ENCODE assay signal across 1 cellular context in genomic region chr7:130490888-130491771, GRCh38.
TF ChIP-seq lines count a peak whose summit lies in the region.

No MANE protein-coding gene starts in this region.

TF ChIP-seq in K562, 482 proteins besides CTCF, POLR2A, EP300 and RAD21 (continued from another document):
- TF ChIP-seq, protein P1, sequence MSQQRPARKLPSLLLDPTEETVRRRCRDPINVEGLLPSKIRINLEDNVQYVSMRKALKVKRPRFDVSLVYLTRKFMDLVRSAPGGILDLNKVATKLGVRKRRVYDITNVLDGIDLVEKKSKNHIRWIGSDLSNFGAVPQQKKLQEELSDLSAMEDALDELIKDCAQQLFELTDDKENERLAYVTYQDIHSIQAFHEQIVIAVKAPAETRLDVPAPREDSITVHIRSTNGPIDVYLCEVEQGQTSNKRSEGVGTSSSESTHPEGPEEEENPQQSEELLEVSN (IDR thresholded peaks at IDR 0.05; ENCODE audit: borderline replicate concordance in 1 of 2, extremely low read depth in 1 of 2, insufficient read depth in 1 of 2, insufficient read length in 1 of 2, low read depth in 1 of 2, low read length in 1 of 2, poor library complexity in 1 of 2, severe bottlenecking in 1 of 2), result no peak
- TF ChIP-seq, protein P2, sequence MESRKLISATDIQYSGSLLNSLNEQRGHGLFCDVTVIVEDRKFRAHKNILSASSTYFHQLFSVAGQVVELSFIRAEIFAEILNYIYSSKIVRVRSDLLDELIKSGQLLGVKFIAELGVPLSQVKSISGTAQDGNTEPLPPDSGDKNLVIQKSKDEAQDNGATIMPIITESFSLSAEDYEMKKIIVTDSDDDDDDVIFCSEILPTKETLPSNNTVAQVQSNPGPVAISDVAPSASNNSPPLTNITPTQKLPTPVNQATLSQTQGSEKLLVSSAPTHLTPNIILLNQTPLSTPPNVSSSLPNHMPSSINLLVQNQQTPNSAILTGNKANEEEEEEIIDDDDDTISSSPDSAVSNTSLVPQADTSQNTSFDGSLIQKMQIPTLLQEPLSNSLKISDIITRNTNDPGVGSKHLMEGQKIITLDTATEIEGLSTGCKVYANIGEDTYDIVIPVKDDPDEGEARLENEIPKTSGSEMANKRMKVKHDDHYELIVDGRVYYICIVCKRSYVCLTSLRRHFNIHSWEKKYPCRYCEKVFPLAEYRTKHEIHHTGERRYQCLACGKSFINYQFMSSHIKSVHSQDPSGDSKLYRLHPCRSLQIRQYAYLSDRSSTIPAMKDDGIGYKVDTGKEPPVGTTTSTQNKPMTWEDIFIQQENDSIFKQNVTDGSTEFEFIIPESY (CRISPR knock-in tag; IDR thresholded peaks at IDR 0.05), result peak; percentile 96
- TF ChIP-seq ZNF76 (CRISPR knock-in tag; IDR thresholded peaks at IDR 0.05; ENCODE audit: borderline replicate concordance) (no peak), PHB2 (IDR thresholded peaks at IDR 0.05; ENCODE audit: low read depth) (no peak), ASH1L (IDR thresholded peaks at IDR 0.05; ENCODE audit: borderline replicate concordance, low read depth, partially characterized antibody) (no peak), GTF3C2 (IDR thresholded peaks at IDR 0.05; ENCODE audit: borderline replicate concordance, extremely low read depth, insufficient read length) (no peak), CTCFL (IDR thresholded peaks at IDR 0.05; ENCODE audit: borderline replicate concordance, insufficient read depth, low read depth, low read length, poor library complexity, severe bottlenecking) (peak; percentile 15), XRCC4 (IDR thresholded peaks at IDR 0.05; ENCODE audit: extremely low read depth, insufficient read depth, insufficient read length) (no peak)
TF ChIP-seq in K562: peak in this region for 3.
